ENCODE assay signal across 12 cellular contexts in the genomic region with DNA sequence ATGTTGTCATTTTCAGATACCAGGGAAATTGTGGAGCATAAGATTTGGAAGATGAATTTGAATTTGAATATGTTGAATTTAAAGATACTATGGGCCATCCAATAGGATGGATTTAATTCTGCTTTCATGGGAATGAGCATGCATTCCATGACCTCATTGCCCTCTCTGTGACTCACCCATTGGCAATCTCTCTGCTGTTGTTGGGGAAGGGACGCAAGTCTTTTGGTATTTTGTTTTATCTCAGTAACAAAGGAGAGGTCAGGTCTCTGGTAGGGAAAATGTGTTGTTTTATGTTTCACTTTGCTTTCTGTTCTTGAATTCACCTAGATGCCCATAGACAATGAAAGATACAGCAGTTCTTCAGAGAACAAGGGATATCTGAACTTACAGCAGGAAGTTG. TPM values are rescaled to one million over a fixed set of nuclear protein-coding genes. Genes with fewer than 3 reads are reported as not detected.
DNase-seq lines count a peak whose midpoint lies in the region; TF ChIP-seq lines count a peak whose summit lies in the region.
"Had no signal": no experiment of that assay in that cellular context is flagged by ENCODE, and none has a peak within 500 bp of the region (broad histone marks: within the 10 kb centered on the region; RNA-seq: fewer than 3 reads in every experiment).

No MANE protein-coding gene starts in this region.

- no peak overlapping the region for H4K5ac ChIP-seq in mesendoderm (ENCODE audit: low read length)

- peak; percentile 49 for DNase-seq in BJ (ENCODE audit: low read depth)
- peak; percentile 2 for DNase-seq in NCI-H460 (ENCODE audit: extremely low read depth, low read depth)
- peak; percentile 52 for DNase-seq in dedifferentiated amniotic fluid mesenchymal stem cell (ENCODE audit: extremely low spot score)
- DNase-seq in mesendoderm, result peak; percentile 58
- no peak for DNase-seq in GOT3 (lab: John Stamatoyannopoulos, UW)
- no peak for DNase-seq in HuH-7.5 (ENCODE audit: low spot score)
- no peak for DNase-seq in NCI-H1092 (lab: John Stamatoyannopoulos, UW)
- no peak for DNase-seq in NCI-H2171 (lab: John Stamatoyannopoulos, UW)
- DNase-seq: CD4-positive, CD25-positive, alpha-beta regulatory T cell; NCI-H69; sigmoid colon; upper lobe of right lung had no signal

- no peak overlapping the region for H3K23ac ChIP-seq in mesendoderm (ENCODE audit: low read length)

- H3K4me3 ChIP-seq in BJ (ENCODE audit: low read depth, low read length) (no peak overlapping the region), mesendoderm (ENCODE audit: low read length) (no peak overlapping the region)
- H3K4me3 ChIP-seq: sigmoid colon, upper lobe of right lung had no signal

- POLR2A ChIA-PET in BJ (lab: Charles Lee), result no interaction called here

- H3K79me1 ChIP-seq in mesendoderm (ENCODE audit: low read length), result no peaks in the 10 kb centered on the region

- no peak overlapping the region for H2AK5ac ChIP-seq in mesendoderm (ENCODE audit: low read length)

- no peaks in the 10 kb centered on the region for H3K4me1 ChIP-seq in mesendoderm (ENCODE audit: control insufficient read depth, low read depth, low read length)
- H3K4me1 ChIP-seq: sigmoid colon, upper lobe of right lung had no signal

- H2BK15ac ChIP-seq in mesendoderm (replicated peaks; ENCODE audit: low read depth), result no peak overlapping the region

- H3K27me3 ChIP-seq in BJ (ENCODE audit: control insufficient read depth, insufficient read depth, low read length) (no peaks in the 10 kb centered on the region), mesendoderm (ENCODE audit: insufficient read depth, low read length, poor library complexity) (no peaks in the 10 kb centered on the region)
- H3K27me3 ChIP-seq: sigmoid colon, upper lobe of right lung had no signal

- no peak overlapping the region for H3K4me2 ChIP-seq in mesendoderm (ENCODE audit: low read length)

- H3K9ac ChIP-seq in mesendoderm (ENCODE audit: low read length), result no peak overlapping the region

- H3K18ac ChIP-seq in mesendoderm (ENCODE audit: low read length), result no peak overlapping the region

- no peaks in the 10 kb centered on the region for H3K79me2 ChIP-seq in mesendoderm (ENCODE audit: control insufficient read depth, insufficient read depth, low read length)

- no peak overlapping the region for H2BK120ac ChIP-seq in mesendoderm (ENCODE audit: low read depth, low read length)

- CTCF ChIA-PET in BJ (lab: Yijun Ruan, JAX), result interaction anchor here (1.1 to 1.4 kb wide), 2 partner anchors 44 to 117 kb away, joined by 3 to 5 read pairs; no protein-coding TSS in a partner anchor

- WGBS in mesendoderm (ENCODE audit: extremely low coverage, insufficient coverage, low lambda C conversion rate), result no CpG with 5 or more reads among the region's 1 CpG

- H3K4ac ChIP-seq in mesendoderm (ENCODE audit: low read depth, low read length), result no peak overlapping the region

- no peaks in the 10 kb centered on the region for H3K36me3 ChIP-seq in BJ (ENCODE audit: control insufficient read depth, insufficient read depth, low read length)
- H3K36me3 ChIP-seq in mesendoderm (ENCODE audit: control insufficient read depth, insufficient read depth, low read length), result no peaks in the 10 kb centered on the region
- H3K36me3 ChIP-seq: sigmoid colon, upper lobe of right lung had no signal

- no peak overlapping the region for H2BK5ac ChIP-seq in mesendoderm (ENCODE audit: low read length)

- no peak for TF ChIP-seq CTCF in BJ (IDR thresholded peaks at IDR 0.05; ENCODE audit: insufficient read depth, low read depth, low read length)

- H3K27ac ChIP-seq in mesendoderm (ENCODE audit: low read depth, low read length), result no peak overlapping the region
- H3K27ac ChIP-seq: sigmoid colon, upper lobe of right lung had no signal

- H4K8ac ChIP-seq in mesendoderm (ENCODE audit: low read depth, low read length), result no peak overlapping the region

- no peak overlapping the region for H3K56ac ChIP-seq in mesendoderm (ENCODE audit: low read length)

RNA-seq across cellular contexts. Expression of gene MAGEA4, which starts 42.1 kb away (rescaled TPM):
- polyA plus RNA-seq in BJ (2011; rRNA removed), result not detected in 2 replicates
- not detected in 2 replicates for polyA minus RNA-seq in BJ (2011; rRNA and poly(A)+ RNA removed)
- not detected in 2 replicates for total RNA-seq in NCI-H460 (2014; rRNA removed; shearing (Covaris generic))
- not detected in 2 replicates for polyA plus RNA-seq in NCI-H460 (2014; cell fraction: nucleus; rRNA removed)
- polyA plus RNA-seq in mesendoderm (2013, experiment 1 of 2), result 0.34 TPM
- 0.42 TPM for polyA plus RNA-seq in mesendoderm (2013, experiment 2 of 2)
- total RNA-seq: CD4-positive, CD25-positive, alpha-beta regulatory T cell; sigmoid colon; upper lobe of right lung had no signal
- polyA plus RNA-seq: CD4-positive, CD25-positive, alpha-beta regulatory T cell; sigmoid colon had no signal

Comparison
In these comparisons a context has a peak if more than half of its experiments do, and no peak if none do; other contexts are left out.
1. DNase-seq: peak in BJ (single experiment), NCI-H460 (single experiment), dedifferentiated amniotic fluid mesenchymal stem cell (single experiment) and mesendoderm (single experiment); none in GOT3 (single experiment), HuH-7.5 (single experiment), NCI-H1092 (single experiment) and NCI-H2171 (single experiment).